Comparison of ENCODE assay signal across 24 cellular contexts in genomic region chr9:117080996-117081395, GRCh38.
"Had no signal": no experiment of that assay in that cellular context is flagged by ENCODE, and none has a peak within 500 bp of the region (broad histone marks: within the 10 kb centered on the region; RNA-seq: fewer than 3 reads in every experiment).

No MANE protein-coding gene starts in this region.

- H3K4me1 ChIP-seq: breast epithelium, lower lobe of right lung, tibial artery had no signal

- ATAC-seq: activated T-cell treated with anti-CD3 and anti-CD28 coated beads, Interleukin-2, amount 50 U/mL, for 4 hours; effector memory CD8-positive, alpha-beta T cell; esophagus mucosa; left colon; lower lobe of right lung; naive thymus-derived CD8-positive, alpha-beta T cell; stimulated activated naive CD8-positive, alpha-beta T cell treated with anti-CD3 and anti-CD28 coated beads, Interleukin-15, amount 100 ng/mL, for 72 hours had no signal

- H3K9me3 Mint-ChIP-seq: activated B cell treated with CpG ODN at 0.5 μM for 24 hours; activated T-cell treated with anti-CD3 and anti-CD28 coated beads, Interleukin-2, amount 50 U/mL, for 4 hours; activated T-helper 2 cell treated with anti-CD3 and anti-CD28 coated beads, Interferon-gamma antibody, Interleukin-2, Interleukin-4, amounts not matched to agents 10 μg/mL and 5 μg/mL and 100 μg/mL, durations not matched to agents 14 hours and 24 hours and 36 hours had no signal

- H3K4me3 ChIP-seq: breast epithelium, dorsolateral prefrontal cortex, lower lobe of right lung, tibial artery had no signal

- H3K4me3 Mint-ChIP-seq: activated B cell treated with CpG ODN at 0.5 μM for 24 hours; activated naive CD8-positive, alpha-beta T cell treated with anti-CD3 and anti-CD28 coated beads, Interleukin-2, amount 10 ng/mL, durations not matched to agents 7 days and 5 days; activated T-cell treated with anti-CD3 and anti-CD28 coated beads, Interleukin-2, amount 50 U/mL, for 4 hours; central memory CD8-positive, alpha-beta T cell; effector memory CD8-positive, alpha-beta T cell; naive thymus-derived CD8-positive, alpha-beta T cell; stimulated activated naive CD8-positive, alpha-beta T cell treated with anti-CD3 and anti-CD28 coated beads, Interleukin-15, amount 100 ng/mL, for 72 hours had no signal

- H3K9me3 ChIP-seq: breast epithelium, lower lobe of right lung, tibial artery had no signal

- H3K36me3 Mint-ChIP-seq: activated naive CD8-positive, alpha-beta T cell treated with anti-CD3 and anti-CD28 coated beads, Interleukin-2, amount 10 ng/mL, durations not matched to agents 7 days and 5 days; naive thymus-derived CD8-positive, alpha-beta T cell had no signal

- H3K27ac Mint-ChIP-seq: activated B cell treated with CpG ODN at 0.5 μM for 24 hours; activated naive CD8-positive, alpha-beta T cell treated with anti-CD3 and anti-CD28 coated beads, Interleukin-2, amount 10 ng/mL, durations not matched to agents 7 days and 5 days; activated T-helper 2 cell treated with anti-CD3 and anti-CD28 coated beads, Interferon-gamma antibody, Interleukin-2, Interleukin-4, amounts not matched to agents 10 μg/mL and 5 μg/mL and 100 μg/mL, durations not matched to agents 14 hours and 24 hours and 36 hours; effector memory CD8-positive, alpha-beta T cell; naive thymus-derived CD8-positive, alpha-beta T cell had no signal

- H3K4me1 Mint-ChIP-seq: activated B cell treated with CpG ODN at 0.5 μM for 24 hours; central memory CD8-positive, alpha-beta T cell; naive thymus-derived CD8-positive, alpha-beta T cell; stimulated activated naive CD8-positive, alpha-beta T cell treated with anti-CD3 and anti-CD28 coated beads, Interleukin-15, amount 100 ng/mL, for 72 hours had no signal

- H3K27ac ChIP-seq: breast epithelium, lower lobe of right lung, tibial artery had no signal

- H3K27me3 ChIP-seq: breast epithelium, dorsolateral prefrontal cortex, tibial artery had no signal

- H3K27me3 Mint-ChIP-seq: activated B cell treated with CpG ODN at 0.5 μM for 24 hours; activated naive CD8-positive, alpha-beta T cell treated with anti-CD3 and anti-CD28 coated beads, Interleukin-2, amount 10 ng/mL, durations not matched to agents 7 days and 5 days; central memory CD8-positive, alpha-beta T cell; effector memory CD8-positive, alpha-beta T cell; stimulated activated naive CD8-positive, alpha-beta T cell treated with anti-CD3 and anti-CD28 coated beads, Interleukin-15, amount 100 ng/mL, for 72 hours had no signal

- DNase-seq: activated B cell treated with CpG ODN at 0.5 μM for 24 hours; activated CD4-positive, alpha-beta T cell treated with anti-CD3 and anti-CD28 coated beads for 4 hours; activated CD4-positive, alpha-beta T cell treated with anti-CD3 and anti-CD28 coated beads, Interleukin-2, amount 50 U/mL, for 48 hours; activated CD8-positive, alpha-beta memory T cell treated with anti-CD3 and anti-CD28 coated beads, Interleukin-2, amount 50 U/mL, for 48 hours; activated naive CD4-positive, alpha-beta T cell treated with Interleukin-2 at 50 U/mL for 16 hours; activated naive CD8-positive, alpha-beta T cell treated with anti-CD3 and anti-CD28 coated beads, Interleukin-2, amount 10 ng/mL, durations not matched to agents 7 days and 5 days; activated T-cell treated with anti-CD3 and anti-CD28 coated beads, Interleukin-2, amount 50 U/mL, for 4 hours; amniotic stem cell; dorsolateral prefrontal cortex; effector memory CD8-positive, alpha-beta T cell; foreskin melanocyte; hippocampal formation; left colon; lower lobe of right lung; naive thymus-derived CD8-positive, alpha-beta T cell; right cardiac atrium; stimulated activated CD4-positive, alpha-beta T cell treated with anti-CD3 and anti-CD28 coated beads, Interleukin-1b, Interleukin-23, amount 100 ng/mL, for 48 hours; stimulated activated naive CD8-positive, alpha-beta T cell treated with anti-CD3 and anti-CD28 coated beads, Interleukin-15, amount 100 ng/mL, for 72 hours; T-helper 9 cell; tibial artery had no signal

- H3K36me3 ChIP-seq: breast epithelium, lower lobe of right lung, tibial artery had no signal
